8 cellular contexts compared by ENCODE assay signal in genomic region chr1:216809649-216810048, GRCh38.
"Had no signal": no experiment of that assay in that cellular context is flagged by ENCODE, and none has a peak within 500 bp of the region (broad histone marks: within the 10 kb centered on the region; RNA-seq: fewer than 3 reads in every experiment).

No MANE protein-coding gene starts in this region.

- H3K4me3 ChIP-seq: GM23248, HAP-1 had no signal

- ATAC-seq: HCT116 had no signal

- DNase-seq: GM23248, GOT3, H7, H9, HCEC 1CT, HFFc6 had no signal

- H3K9ac ChIP-seq: GM23248 had no signal

- H3K36me3 ChIP-seq: HAP-1 had no signal

- H3K4me3 Mint-ChIP-seq: H9, HFFc6 had no signal

- H3K9me3 Mint-ChIP-seq: H9 had no signal

- H3K9me3 ChIP-seq: HAP-1 had no signal

- H2AFZ ChIP-seq: GM23248 had no signal

- H3K27ac ChIP-seq: GM23248 had no signal

- H3K27ac Mint-ChIP-seq: H9, HFFc6 had no signal
